Comparison of ENCODE assay signal across 10 cellular contexts in the genomic region with DNA sequence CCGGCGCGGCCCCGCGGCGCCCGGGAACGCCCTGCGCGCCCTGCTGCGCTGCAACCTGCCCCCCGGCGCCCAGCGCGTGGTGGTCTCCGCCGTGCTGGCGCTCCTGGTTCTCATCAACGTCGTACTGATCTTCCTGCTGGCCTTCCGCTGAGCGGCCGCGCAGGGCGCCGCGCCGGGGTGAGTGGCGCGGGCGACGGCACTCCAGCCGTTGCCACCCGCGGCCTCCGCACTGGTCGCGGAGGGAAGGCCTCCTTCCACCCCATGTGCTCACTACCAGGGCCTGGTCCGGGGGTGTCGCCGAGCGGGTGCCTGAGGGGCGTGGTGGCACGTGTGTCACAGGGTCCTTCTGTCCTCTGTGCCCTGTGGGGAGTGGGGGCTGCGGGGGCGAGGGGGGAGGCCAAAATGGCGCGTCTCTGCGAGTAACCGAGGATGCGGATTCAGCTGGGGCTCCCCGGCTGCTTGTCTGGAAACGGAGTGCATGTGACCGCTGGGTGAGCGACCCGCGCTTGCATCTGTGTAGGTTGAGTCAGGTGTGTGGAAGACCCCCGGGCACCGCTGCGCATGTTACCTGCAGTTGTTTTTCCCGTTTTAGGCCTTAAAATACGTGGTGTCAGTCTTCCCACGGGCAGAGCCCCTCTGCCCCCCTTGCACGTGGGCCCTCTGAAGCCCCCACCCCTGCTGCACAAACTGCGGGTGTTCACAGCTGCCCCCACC. TPM values are rescaled to one million over a fixed set of nuclear protein-coding genes. Genes with fewer than 3 reads are reported as not detected.
DNase-seq lines count a peak whose midpoint lies in the region; ATAC-seq and TF ChIP-seq lines count a peak whose summit lies in the region.
"Had no signal": no experiment of that assay in that cellular context is flagged by ENCODE, and none has a peak within 500 bp of the region (broad histone marks: within the 10 kb centered on the region; RNA-seq: fewer than 3 reads in every experiment).

No MANE protein-coding gene starts in this region.

- H3K27me3 Mint-ChIP-seq in HFFc6 (ENCODE audit: insufficient read depth): peaks cover 47% of the 10 kb centered on the region
- peaks cover 16 to 62% of the 10 kb centered on the region in 2 donors for H3K27me3 Mint-ChIP-seq in effector memory CD8-positive, alpha-beta T cell

- H3K36me3 ChIP-seq in A673 (ENCODE audit: insufficient read depth, low read length, poor library complexity, severe bottlenecking) (no peaks in the 10 kb centered on the region), neuronal stem cell (replicated peaks in 1 of 2; ENCODE audit: control insufficient read depth in 2 of 2, insufficient read depth in 2 of 2, low read length in 2 of 2) (no peaks in the 10 kb centered on the region)

- no CpG with 5 or more reads among the region's 65 CpGs for WGBS in neuronal stem cell (ENCODE audit: extremely low coverage in 2 of 2, insufficient read length in 2 of 2, insufficient replicate concordance in 1 of 2), 2 donors

- peak overlapping the region; percentile 95 for H3K4me2 ChIP-seq in neuronal stem cell (ENCODE audit: insufficient read depth, low read length, poor library complexity, severe bottlenecking)

- peak overlapping the region; percentile 9; the same call in 1 of the 2 replicates for H3K4me3 Mint-ChIP-seq in HFFc6
- peak overlapping the region; percentile 31 to 60 for H3K4me3 Mint-ChIP-seq in effector memory CD8-positive, alpha-beta T cell

- H3K27me3 ChIP-seq in A673 (replicated peaks; ENCODE audit: insufficient read depth, low read depth, low read length, poor library complexity) (peaks cover 5% of the 10 kb centered on the region), neuronal stem cell (ENCODE audit: control insufficient read depth in 3 of 3, insufficient read depth in 3 of 3, low read depth in 1 of 3, low read length in 3 of 3) (peaks cover 0 to 61% (median 6%) of the 10 kb centered on the region in 3 experiments)

- peak overlapping the region; percentile 90 for H2AFZ ChIP-seq in neuronal stem cell (ENCODE audit: low read length)

- H3K9ac ChIP-seq in neuronal stem cell (ENCODE audit: low read depth, low read length, poor library complexity): peak overlapping the region; percentile 85

- TF ChIP-seq CTCF in A673 (conservative IDR thresholded peaks at IDR 0.05; ENCODE audit: low read depth, low read length) (no peak), HFFc6 (IDR thresholded peaks at IDR 0.05) (no peak)

- H2BK12ac ChIP-seq in neuronal stem cell (ENCODE audit: low read length): peak overlapping the region; percentile 66

- intact Hi-C loops in A673 (cut with micrococcal nuclease; ENCODE audit: unreplicated experiment): no loop called here

- H3K4me1 ChIP-seq in A673 (ENCODE audit: insufficient read depth, low read length, poor library complexity, severe bottlenecking) (peaks cover 5% of the 10 kb centered on the region), neuronal stem cell (ENCODE audit: control insufficient read depth in 2 of 2, insufficient read depth in 1 of 2, low read depth in 1 of 2, low read length in 2 of 2) (peaks cover 7 to 16% of the 10 kb centered on the region in 2 donors)

- DNase-seq in A673 (ENCODE audit: low spot score): no peak
- no peak for DNase-seq in HFFc6
- DNase-seq in effector memory CD8-positive, alpha-beta T cell: no peak
- no peak for DNase-seq in neuronal stem cell (ENCODE audit: low spot score)
- DNase-seq in kidney tubule cell (ENCODE audit: low spot score): no peak
- DNase-seq in left lobe of liver (ENCODE audit: low spot score): no peak
- no peak for DNase-seq in stimulated activated CD4-positive, alpha-beta T cell treated with anti-CD3 and anti-CD28 coated beads, Interleukin-15, amount 100 ng/mL, for 24 hours
- DNase-seq: SHP77 had no signal

- peak overlapping the region; percentile 48 for H4K8ac ChIP-seq in neuronal stem cell (ENCODE audit: low read depth, low read length)

- no peak overlapping the region for H2BK5ac ChIP-seq in neuronal stem cell (ENCODE audit: low read length)

- H3K79me1 ChIP-seq in neuronal stem cell (ENCODE audit: low read depth, low read length): peaks cover 2% of the 10 kb centered on the region

- POLR2A ChIA-PET in A673 (lab: Charles Lee; ENCODE audit: low non-redundant PET): no interaction called here

- H3K9me3 ChIP-seq in A673 (ENCODE audit: low read depth, low read length, poor library complexity, severe bottlenecking): no peaks in the 10 kb centered on the region
- no peaks in the 10 kb centered on the region for H3K9me3 ChIP-seq in neuronal stem cell (replicated peaks in 1 of 2; ENCODE audit: control insufficient read depth in 2 of 2, insufficient read depth in 1 of 2, low read depth in 1 of 2, low read length in 2 of 2)

- no peak for ATAC-seq in effector memory CD8-positive, alpha-beta T cell (replicated peaks)
- no peak for ATAC-seq in GM19328 (IDR thresholded peaks at IDR 0.05; ENCODE audit: unreplicated experiment)
- ATAC-seq in left lobe of liver: no peak

- peak overlapping the region; percentile 1 for H2BK120ac ChIP-seq in neuronal stem cell (ENCODE audit: low read depth, low read length)

- no peaks in the 10 kb centered on the region for H3K36me3 Mint-ChIP-seq in HFFc6 (ENCODE audit: low read depth)
- H3K36me3 Mint-ChIP-seq in effector memory CD8-positive, alpha-beta T cell (ENCODE audit: insufficient read depth): no peaks in the 10 kb centered on the region
- H3K36me3 Mint-ChIP-seq: activated naive CD4-positive, alpha-beta T cell treated with anti-CD3 and anti-CD28 coated beads, Interleukin-2, amount 50 U/mL, for 24 hours had no signal

- peak overlapping the region; percentile 38 for H3K23ac ChIP-seq in neuronal stem cell (ENCODE audit: low read depth, low read length, poor library complexity)

- BruUV-seq in A673 (replicated peaks; lab: Mats Ljungman, UMichigan): no TSS peak

- H3K4ac ChIP-seq in neuronal stem cell (ENCODE audit: low read length): peak overlapping the region; percentile 43

- H2BK15ac ChIP-seq in neuronal stem cell (ENCODE audit: low read length): peak overlapping the region; percentile 63

- H3K27ac ChIP-seq in A673 (ENCODE audit: low read depth, low read length, poor library complexity, severe bottlenecking): no peak overlapping the region
- no peak overlapping the region for H3K27ac ChIP-seq in neuronal stem cell (replicated peaks; ENCODE audit: low read length)

- H3K4me3 ChIP-seq in A673 (ENCODE audit: low read depth, low read length, poor library complexity, severe bottlenecking) (peak overlapping the region; percentile 45), neuronal stem cell (ENCODE audit: low read length in 2 of 2) (peak overlapping the region; percentile 54 to 80)

- H3K4me1 Mint-ChIP-seq in HFFc6 (ENCODE audit: low read depth): peaks cover 5% of the 10 kb centered on the region; the same call in 1 of the 2 replicates
- peaks cover 4 to 10% of the 10 kb centered on the region in 2 donors for H3K4me1 Mint-ChIP-seq in effector memory CD8-positive, alpha-beta T cell (ENCODE audit: low read depth in 2 of 2)

- peak overlapping the region; percentile 98 for H3K18ac ChIP-seq in neuronal stem cell (ENCODE audit: low read length)

- no peak overlapping the region for H4K91ac ChIP-seq in neuronal stem cell (ENCODE audit: low read depth, low read length, poor library complexity)

- H2AK5ac ChIP-seq in neuronal stem cell (ENCODE audit: low read depth, low read length): peak overlapping the region; percentile 89

- H3K14ac ChIP-seq in neuronal stem cell (ENCODE audit: low read length): peak overlapping the region; percentile 31

- no peaks in the 10 kb centered on the region for H3K9me3 Mint-ChIP-seq in HFFc6
- H3K9me3 Mint-ChIP-seq in effector memory CD8-positive, alpha-beta T cell: no peaks in the 10 kb centered on the region
- H3K9me3 Mint-ChIP-seq: activated naive CD4-positive, alpha-beta T cell treated with anti-CD3 and anti-CD28 coated beads, Interleukin-2, amount 50 U/mL, for 24 hours had no signal

- CTCF ChIA-PET in A673 (lab: Charles Lee): no interaction called here

- H3K27ac Mint-ChIP-seq in HFFc6: no peak overlapping the region
- no peak overlapping the region for H3K27ac Mint-ChIP-seq in effector memory CD8-positive, alpha-beta T cell
- H3K27ac Mint-ChIP-seq: activated naive CD4-positive, alpha-beta T cell treated with anti-CD3 and anti-CD28 coated beads, Interleukin-2, amount 50 U/mL, for 24 hours had no signal

RNA-seq across cellular contexts. Expression of a gene that starts 58.0 kb away (rescaled TPM):
- total RNA-seq in A673 (2021) (143 and 149 TPM in 2 replicates), left lobe of liver (39.5 TPM)
- 100 to 1,000 TPM in 1 of 6 experiments, 10 to 100 TPM in 5; 87.2 to 103 (median 95.3) TPM for total RNA-seq in HFFc6 (2021; fragmentation: NEBNext Ultra II Directional; extraction: Animal tissue kit (Norgen Biotek cat#: 25700))
- 73.9 TPM for polyA plus RNA-seq in neuronal stem cell (2013, experiment 1 of 2)
- polyA plus RNA-seq in neuronal stem cell (2013, experiment 2 of 2): 72.7 TPM
